11 cellular contexts compared by ENCODE assay signal in the genomic region with DNA sequence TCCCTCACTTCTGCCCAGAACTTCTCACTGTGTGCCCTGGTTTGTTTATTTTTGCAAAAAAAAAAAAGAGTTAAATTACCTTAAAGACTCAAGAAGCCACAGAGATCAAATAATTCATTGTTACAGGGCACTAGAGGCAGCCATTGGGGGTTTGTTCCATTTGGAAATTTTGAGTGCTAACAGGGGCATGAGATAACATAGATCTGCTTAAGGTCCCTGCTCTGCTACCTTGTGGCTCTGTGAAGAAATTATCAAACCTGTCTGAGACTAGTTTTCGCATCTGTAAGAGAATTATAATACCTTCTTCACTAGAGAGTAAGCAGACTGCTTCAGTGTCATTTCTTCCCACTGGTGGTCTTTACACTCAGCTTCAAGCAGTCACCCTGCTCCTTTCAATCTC. TPM values are rescaled to one million over a fixed set of nuclear protein-coding genes. Genes with fewer than 3 reads are reported as not detected.
DNase-seq lines count a peak whose midpoint lies in the region; ATAC-seq, FAIRE-seq and TF ChIP-seq lines count a peak whose summit lies in the region.
"Had no signal": no experiment of that assay in that cellular context is flagged by ENCODE, and none has a peak within 500 bp of the region (broad histone marks: within the 10 kb centered on the region; RNA-seq: fewer than 3 reads in every experiment).

No MANE protein-coding gene starts in this region.

- DNase-seq in H1 (ENCODE audit: low read depth in 1 of 2, low spot score in 2 of 2) = no peak
- DNase-seq in naive thymus-derived CD8-positive, alpha-beta T cell = no peak
- DNase-seq: DMS 273 treated with DMSO at 0.1 percent for 48 hours; stimulated activated CD4-positive, alpha-beta T cell treated with anti-CD3 and anti-CD28 coated beads, Interleukin-12 subunit alpha, Interleukin-12 subunit beta, amount 100 ng/mL, for 4 hours had no signal

- H3K79me2 ChIP-seq in H1 (ENCODE audit: control insufficient read depth in 1 of 2, insufficient read depth in 2 of 2, low read length in 2 of 2) = no peaks in the 10 kb centered on the region

- H3K4me2 ChIP-seq in BLaER1 treated with 17β-estradiol and CSF1 and Interleukin-3, amounts not matched to agents 10 nM and 100 nM = peak overlapping the region; percentile 50 to 97 (median 80)
- H3K4me2 ChIP-seq in H1 (ENCODE audit: insufficient read depth in 1 of 2, low read depth in 2 of 2, low read length in 2 of 2) = no peak overlapping the region

- H3K27me3 ChIP-seq in BLaER1 treated with 17β-estradiol and CSF1 and Interleukin-3, amounts not matched to agents 10 nM and 100 nM = no peaks in the 10 kb centered on the region
- no peaks in the 10 kb centered on the region for H3K27me3 ChIP-seq in HUES48 (ENCODE audit: control insufficient read depth, insufficient read depth, low read length)
- no peaks in the 10 kb centered on the region for H3K27me3 ChIP-seq in H1 (replicated peaks in 1 of 4; ENCODE audit: control insufficient read depth in 3 of 4, extremely low read depth in 1 of 4, insufficient read depth in 3 of 4, low read length in 3 of 4)
- H3K27me3 ChIP-seq in neuron (ENCODE audit: insufficient read depth, low read length) = no peaks in the 10 kb centered on the region

- H4K5ac ChIP-seq in H1 (ENCODE audit: insufficient read length, low read depth, low read length) = no peak overlapping the region

- H3K4me1 Mint-ChIP-seq in activated T-helper 17 cell treated with anti-CD3 and anti-CD28 coated beads, Interleukin-2, amount 50 U/mL, for 72 hours = no peaks in the 10 kb centered on the region
- peaks cover 0 to 18% (median 2%) of the 10 kb centered on the region in 4 donors for H3K4me1 Mint-ChIP-seq in naive thymus-derived CD8-positive, alpha-beta T cell

- H2AK5ac ChIP-seq in H1 (ENCODE audit: low read depth, low read length) = no peak overlapping the region

- H3K36me3 Mint-ChIP-seq in activated T-helper 17 cell treated with anti-CD3 and anti-CD28 coated beads, Interleukin-2, amount 50 U/mL, for 72 hours (ENCODE audit: low read depth) = no peaks in the 10 kb centered on the region
- no peaks in the 10 kb centered on the region for H3K36me3 Mint-ChIP-seq in naive thymus-derived CD8-positive, alpha-beta T cell
- H3K36me3 Mint-ChIP-seq: brain had no signal

- no peak overlapping the region for H2BK15ac ChIP-seq in H1 (ENCODE audit: low read length)

- H3K9ac ChIP-seq in BLaER1 treated with 17β-estradiol and CSF1 and Interleukin-3, amounts not matched to agents 10 nM and 100 nM = peak overlapping the region; percentile 38 to 95 (median 74); a peak in 21 of 22 replicates
- H3K9ac ChIP-seq in HUES48 (ENCODE audit: low read depth, low read length) (no peak overlapping the region), H1 (replicated peaks in 1 of 4; ENCODE audit: extremely low read depth in 1 of 4, low read depth in 3 of 4, low read length in 3 of 4) (no peak overlapping the region)

- H3K36me3 ChIP-seq in BLaER1 treated with 17β-estradiol and CSF1 and Interleukin-3, amounts not matched to agents 10 nM and 100 nM = peaks cover 0 to 34% (median 0%) of the 10 kb centered on the region in 11 experiments; a peak in 6 of 22 replicates
- H3K36me3 ChIP-seq in HUES48 (ENCODE audit: control insufficient read depth, insufficient read depth, low read length) (no peaks in the 10 kb centered on the region), H1 (ENCODE audit: control insufficient read depth in 2 of 4, insufficient read depth in 4 of 4, low read length in 3 of 4) (no peaks in the 10 kb centered on the region), neuron (ENCODE audit: insufficient read depth, low read length) (no peaks in the 10 kb centered on the region)

- no peak overlapping the region for H3K14ac ChIP-seq in H1 (ENCODE audit: insufficient read length)

- H3K27ac Mint-ChIP-seq in activated T-helper 17 cell treated with anti-CD3 and anti-CD28 coated beads, Interleukin-2, amount 50 U/mL, for 72 hours = no peak overlapping the region
- H3K27ac Mint-ChIP-seq in naive thymus-derived CD8-positive, alpha-beta T cell = peak overlapping the region in 1 of 10 donors; percentile 26

- CTCF ChIA-PET in H1 (lab: Charles Lee; ENCODE audit: partially characterized antibody) = interaction anchor here (0.8 to 1.1 kb wide), 2 partner anchors 10 to 217 kb away, joined by 3 read pairs; no protein-coding TSS in a partner anchor

- H2BK20ac ChIP-seq in H1 (ENCODE audit: low read length) = no peak overlapping the region

- no peak for TF ChIP-seq CTCF in H1 (IDR thresholded peaks at IDR 0.05; ENCODE audit: control extremely low read depth in 1 of 3, insufficient read depth in 1 of 3, low read depth in 1 of 3, low read length in 3 of 3)

- H3K9me3 ChIP-seq in BLaER1 treated with 17β-estradiol and CSF1 and Interleukin-3, amounts not matched to agents 10 nM and 100 nM (replicated peaks in 1 of 11) = peaks cover 0 to 15% (median 0%) of the 10 kb centered on the region in 11 experiments; a peak in 5 of 22 replicates
- H3K9me3 ChIP-seq in HUES48 (ENCODE audit: control insufficient read depth, insufficient read depth, low read length) (no peaks in the 10 kb centered on the region), H1 (ENCODE audit: insufficient read depth in 2 of 2, low read depth in 1 of 2, low read length in 1 of 2) (no peaks in the 10 kb centered on the region), neuron (ENCODE audit: low read length) (no peaks in the 10 kb centered on the region)

- no peak for FAIRE-seq in H1 (lab: Jason Lieb, UNC)

- no peak overlapping the region for H2BK5ac ChIP-seq in H1 (ENCODE audit: low read depth, low read length)

- 88% methylated on average over 1 of the region's 1 CpG; no CpG with 5 or more reads in 1 of the 2 experiments for WGBS in H1 (ENCODE audit: extremely low coverage in 1 of 2, insufficient coverage in 1 of 2, insufficient read length in 1 of 2, insufficient replicate concordance in 2 of 2, low coverage in 1 of 2, low lambda C conversion rate in 2 of 2, missing lambda C conversion rate in 1 of 2), 2 experiments

- H3K4me3 ChIP-seq in BLaER1 treated with 17β-estradiol and CSF1 and Interleukin-3, amounts not matched to agents 10 nM and 100 nM = peak overlapping the region in 8 of 10 experiments; percentile 30 to 73 (median 61); a peak in 14 of 20 replicates
- H3K4me3 ChIP-seq in HUES48 (ENCODE audit: low read depth, low read length) (no peak overlapping the region), H1 (ENCODE audit: extremely low read depth in 1 of 4, insufficient read depth in 2 of 4, low read depth in 3 of 4, low read length in 4 of 4) (no peak overlapping the region), neuron (ENCODE audit: low read length) (peak overlapping the region; percentile 11)

- ATAC-seq in activated T-helper 17 cell treated with anti-CD3 and anti-CD28 coated beads, Interleukin-2, amount 50 U/mL, for 72 hours (replicated peaks) = no peak
- ATAC-seq in HG02885 (IDR thresholded peaks at IDR 0.05; ENCODE audit: poor library complexity, unreplicated experiment) (no peak), GM18519 (IDR thresholded peaks at IDR 0.05; ENCODE audit: low FRiP score, unreplicated experiment) (no peak)
- no peak for ATAC-seq in naive thymus-derived CD8-positive, alpha-beta T cell

- TF ChIP-seq EP300 in H1 (IDR thresholded peaks at IDR 0.05; ENCODE audit: borderline replicate concordance in 1 of 2, low read depth in 2 of 2, low read length in 2 of 2) = no peak

- no peak overlapping the region for H2BK120ac ChIP-seq in H1 (replicated peaks; ENCODE audit: low read depth, low read length)

- H3K23ac ChIP-seq in H1 (ENCODE audit: insufficient read length) = no peak overlapping the region

- H3K56ac ChIP-seq in H1 (replicated peaks; ENCODE audit: insufficient read length, low read depth, low read length) = no peak overlapping the region

- peaks cover 0 to 44% (median 0%) of the 10 kb centered on the region in 11 experiments; a peak in 6 of 22 replicates for H4K20me1 ChIP-seq in BLaER1 treated with 17β-estradiol and CSF1 and Interleukin-3, amounts not matched to agents 10 nM and 100 nM
- H4K20me1 ChIP-seq in H1 (replicated peaks in 1 of 2; ENCODE audit: control insufficient read depth in 1 of 2, insufficient read depth in 2 of 2, low read length in 2 of 2) = no peaks in the 10 kb centered on the region

- peaks cover 15% of the 10 kb centered on the region for H3K27me3 Mint-ChIP-seq in activated T-helper 17 cell treated with anti-CD3 and anti-CD28 coated beads, Interleukin-2, amount 50 U/mL, for 72 hours
- H3K27me3 Mint-ChIP-seq in naive thymus-derived CD8-positive, alpha-beta T cell = peaks cover 0 to 24% (median 7%) of the 10 kb centered on the region in 5 donors
- H3K27me3 Mint-ChIP-seq: brain had no signal

- no peak overlapping the region for H2BK12ac ChIP-seq in H1 (ENCODE audit: low read depth, low read length)

- no peak for TF ChIP-seq RAD21 in H1 (IDR thresholded peaks at IDR 0.05 in 1 of 2, conservative IDR thresholded peaks at IDR 0.05 in 1 of 2; ENCODE audit: low read depth in 2 of 2, low read length in 2 of 2)

- peak overlapping the region; percentile 79 for H2AFZ ChIP-seq in H1 (ENCODE audit: low read length)
- H2AFZ ChIP-seq in neuron (ENCODE audit: low read depth, low read length) = peak overlapping the region; percentile 23

- no peak overlapping the region for H4K8ac ChIP-seq in H1 (ENCODE audit: extremely low read depth, insufficient read depth, low read length)

- TF ChIP-seq POLR2A in H1 (IDR thresholded peaks at IDR 0.05; ENCODE audit: control extremely low read depth in 1 of 2, low read depth in 2 of 2, low read length in 2 of 2) = no peak

- H3K79me1 ChIP-seq in H1 (ENCODE audit: low read depth, low read length) = no peaks in the 10 kb centered on the region

- H4K91ac ChIP-seq in H1 (replicated peaks; ENCODE audit: insufficient read length, low read length) = no peak overlapping the region

- POLR2A ChIA-PET in H1 (lab: Charles Lee; ENCODE audit: partially characterized antibody) = no interaction called here
- POLR2A ChIA-PET in naive thymus-derived CD8-positive, alpha-beta T cell (lab: Charles Lee) = no interaction called here

- no peak overlapping the region for H3K4ac ChIP-seq in H1 (replicated peaks; ENCODE audit: insufficient read length, low read depth, low read length)

- peak overlapping the region; percentile 36 to 95 (median 81) for H3K27ac ChIP-seq in BLaER1 treated with 17β-estradiol and CSF1 and Interleukin-3, amounts not matched to agents 10 nM and 100 nM
- peak overlapping the region; percentile 50 for H3K27ac ChIP-seq in HUES48 (ENCODE audit: low read depth, low read length)
- H3K27ac ChIP-seq in H1 (ENCODE audit: low read depth, low read length) = no peak overlapping the region

- peaks cover 15 to 58% (median 25%) of the 10 kb centered on the region in 10 experiments for H3K4me1 ChIP-seq in BLaER1 treated with 17β-estradiol and CSF1 and Interleukin-3, amounts not matched to agents 10 nM and 100 nM
- peaks cover 14% of the 10 kb centered on the region for H3K4me1 ChIP-seq in HUES48 (ENCODE audit: control insufficient read depth, insufficient read depth, low read length)
- H3K4me1 ChIP-seq in H1 (replicated peaks in 1 of 4; ENCODE audit: control insufficient read depth in 3 of 4, insufficient read depth in 4 of 4, low read length in 3 of 4) = peaks cover 0 to 3% (median 0%) of the 10 kb centered on the region in 4 experiments; a peak in 2 of 7 replicates
- peaks cover 15% of the 10 kb centered on the region for H3K4me1 ChIP-seq in neuron (ENCODE audit: insufficient read depth, low read length)

- H3K23me2 ChIP-seq in H1 (ENCODE audit: low read depth, low read length) = no peaks in the 10 kb centered on the region; the same call in 1 of the 2 replicates

- H3K9me3 Mint-ChIP-seq in activated T-helper 17 cell treated with anti-CD3 and anti-CD28 coated beads, Interleukin-2, amount 50 U/mL, for 72 hours = no peaks in the 10 kb centered on the region
- peaks cover 0 to 9% (median 0%) of the 10 kb centered on the region in 9 donors for H3K9me3 Mint-ChIP-seq in naive thymus-derived CD8-positive, alpha-beta T cell

- no peak overlapping the region for H3K18ac ChIP-seq in H1 (ENCODE audit: extremely low read depth, low read length)

- no peak overlapping the region for H3K4me3 Mint-ChIP-seq in activated T-helper 17 cell treated with anti-CD3 and anti-CD28 coated beads, Interleukin-2, amount 50 U/mL, for 72 hours
- H3K4me3 Mint-ChIP-seq in naive thymus-derived CD8-positive, alpha-beta T cell = peak overlapping the region in 1 of 10 donors; percentile 81

RNA-seq across cellular contexts. Expression of a gene that starts 0.4 kb away (rescaled TPM):
- total RNA-seq in H1 (2021; fragmentation: NEBNext Ultra II Directional; extraction: Animal tissue kit (Norgen Biotek cat#: 25700)) = 0.17 and 0.19 TPM in 2 replicates
- under 0.01 and 0.02 TPM in 2 replicates for polyA plus RNA-seq in H1 (2011; rRNA removed)
- not detected for polyA plus RNA-seq in H1 (2011; cell fraction: cytosol; rRNA removed)
- polyA plus RNA-seq in H1 (2011; cell fraction: nucleus; rRNA removed) = not detected
- 0.04 to 0.14 TPM in 2 of 4 replicates, not detected in the others for polyA plus RNA-seq in H1 (2012, experiment 1 of 2)
- 0.04 TPM for polyA plus RNA-seq in H1 (2012, experiment 2 of 2)
- 0.22 TPM for polyA plus RNA-seq in H1 (2013, experiment 1 of 2)
- 0.24 TPM for polyA plus RNA-seq in H1 (2013, experiment 2 of 2)
- 0.07 and 0.09 TPM in 2 replicates for polyA minus RNA-seq in H1 (2011; rRNA and poly(A)+ RNA removed)
- not detected for polyA minus RNA-seq in H1 (2011; cell fraction: cytosol; rRNA and poly(A)+ RNA removed)
- 0.70 TPM for polyA minus RNA-seq in H1 (2011; cell fraction: nucleus; rRNA and poly(A)+ RNA removed)
- total RNA-seq in activated T-helper 17 cell treated with anti-CD3 and anti-CD28 coated beads, Interleukin-2, amount 50 U/mL, for 72 hours = not detected
- under 1 TPM; 0.52 to 0.70 TPM for total RNA-seq in naive thymus-derived CD8-positive, alpha-beta T cell
- polyA plus RNA-seq in naive thymus-derived CD8-positive, alpha-beta T cell = under 1 TPM in 2 of 3 donors, not detected in 1; 0.07 to 0.12 TPM

Comparison
In these comparisons a context has a peak if more than half of its experiments do, and no peak if none do; other contexts are left out.
1. H3K4me2 ChIP-seq: peak in BLaER1 treated with 17β-estradiol and CSF1 and Interleukin-3, amounts not matched to agents 10 nM and 100 nM (11 of 11); none in H1 (0 of 2).
2. H3K4me3 ChIP-seq: peak in BLaER1 treated with 17β-estradiol and CSF1 and Interleukin-3, amounts not matched to agents 10 nM and 100 nM (8 of 10) and neuron (single experiment); none in HUES48 (single experiment) and H1 (0 of 4).
3. H3K9ac ChIP-seq: peak in BLaER1 treated with 17β-estradiol and CSF1 and Interleukin-3, amounts not matched to agents 10 nM and 100 nM (11 of 11); none in HUES48 (single experiment) and H1 (0 of 4).